8 cellular contexts compared by ENCODE assay signal in the genomic region with DNA sequence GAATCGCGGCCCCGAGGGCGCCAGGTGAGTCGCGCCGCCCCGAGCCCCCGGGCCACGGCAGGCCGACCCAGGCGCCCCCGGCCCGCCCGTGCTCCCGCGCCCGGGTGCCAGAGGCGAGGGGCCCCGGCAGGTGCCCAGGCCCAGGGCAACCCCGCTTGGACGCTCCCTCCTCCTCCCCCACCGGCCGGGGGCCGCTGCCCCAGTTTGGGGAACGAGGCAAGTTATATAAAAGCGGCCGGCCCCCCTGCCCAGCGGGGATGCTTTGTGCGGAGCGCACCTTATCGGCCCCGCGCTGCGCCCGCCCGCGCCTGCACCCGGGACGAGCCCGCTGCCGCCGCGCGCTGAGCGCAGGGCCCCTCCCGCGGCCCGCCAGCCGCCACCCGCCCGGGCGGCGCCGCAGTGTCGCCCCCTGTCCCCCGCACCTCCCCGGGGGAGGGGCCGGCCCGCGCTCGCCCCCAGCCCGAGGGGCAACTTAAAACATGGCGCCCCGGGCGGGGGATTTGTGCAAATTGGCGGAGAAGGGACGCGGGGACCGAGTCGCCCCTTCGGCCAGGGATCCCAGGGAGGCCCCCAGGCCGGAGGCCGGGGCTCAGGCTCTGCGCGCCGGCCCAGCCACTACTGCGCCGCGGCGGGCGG. TPM values are rescaled to one million over a fixed set of nuclear protein-coding genes. Genes with fewer than 3 reads are reported as not detected.
DNase-seq lines count a peak whose midpoint lies in the region; ATAC-seq, FAIRE-seq and TF ChIP-seq lines count a peak whose summit lies in the region.

No MANE protein-coding gene starts in this region.

- dilution Hi-C loops in endothelial cell of umbilical vein (cut with MboI; ENCODE audit: extremely low pct_ligation_motif_present, low sequenced_read_pairs): no loop called here

- TF ChIP-seq EP300 in A549 (IDR thresholded peaks at IDR 0.05): no peak

- H3K4me1 ChIP-seq in A549 (no peaks in the 10 kb centered on the region), endothelial cell of umbilical vein (ENCODE audit: control insufficient read depth, extremely low read depth, insufficient read depth, low read length) (peaks cover 23% of the 10 kb centered on the region), mucosa of rectum (ENCODE audit: control insufficient read depth in 2 of 2, insufficient read depth in 2 of 2, low read length in 2 of 2) (peaks cover 0 to 2% of the 10 kb centered on the region in 2 donors)

- peak overlapping the region; percentile 99 for H2AFZ ChIP-seq in endothelial cell of umbilical vein (ENCODE audit: low read depth, low read length)

- H3K36me3 ChIP-seq in endothelial cell of umbilical vein (ENCODE audit: control insufficient read depth in 2 of 2, extremely low read depth in 1 of 2, insufficient read depth in 2 of 2, low read length in 2 of 2) (no peaks in the 10 kb centered on the region), mucosa of rectum (ENCODE audit: control insufficient read depth in 2 of 2, insufficient read depth in 2 of 2, low read length in 2 of 2) (no peaks in the 10 kb centered on the region)

- no peaks in the 10 kb centered on the region for H3K9me1 ChIP-seq in endothelial cell of umbilical vein (replicated peaks; ENCODE audit: control insufficient read depth, extremely low read depth, insufficient read depth, low read length)

- intact Hi-C loops in endothelial cell of umbilical vein (cut with micrococcal nuclease): loop anchor here (2.0 to 10.0 kb wide), 4 partner anchors 28 to 468 kb away; no protein-coding TSS in a partner anchor

- TF ChIP-seq POLR2A in A549 (IDR thresholded peaks at IDR 0.05; ENCODE audit: low read length) (no peak), endothelial cell of umbilical vein (IDR thresholded peaks at IDR 0.05; ENCODE audit: low read depth, low read length) (no peak)

- H3K4me2 ChIP-seq in A549: peak overlapping the region; percentile 73
- peak overlapping the region; percentile 93 for H3K4me2 ChIP-seq in endothelial cell of umbilical vein (ENCODE audit: insufficient read depth, low read length)

- no peak for DNase-seq in A549 (ENCODE audit: low read depth in 1 of 2, low spot score in 1 of 2)
- DNase-seq in HL-60 (ENCODE audit: low read depth in 1 of 2, low spot score in 1 of 2): peak in 1 of 2 experiments; percentile 33
- peak; percentile 16 for DNase-seq in endothelial cell of umbilical vein (ENCODE audit: low read depth, low spot score)
- DNase-seq in GM19240 (ENCODE audit: insufficient read length, low spot score): no peak
- DNase-seq in GOT3 (lab: John Stamatoyannopoulos, UW): no peak

- CTCF ChIA-PET in A549 (lab: Yijun Ruan, JAX) (no interaction called here), endothelial cell of umbilical vein (lab: Charles Lee) (no interaction called here)

- H3K9ac ChIP-seq in endothelial cell of umbilical vein (replicated peaks; ENCODE audit: extremely low read depth, insufficient read depth, low read length) (peak overlapping the region; percentile 92), mucosa of rectum (ENCODE audit: low read depth in 1 of 2, low read length in 2 of 2) (peak overlapping the region in 1 of 2 donors; percentile 36)

- peaks cover 3% of the 10 kb centered on the region for H4K20me1 ChIP-seq in endothelial cell of umbilical vein (replicated peaks; ENCODE audit: control insufficient read depth, extremely low read depth, insufficient read depth, low read length)

- H3K4me3 ChIP-seq in A549 (peak overlapping the region; percentile 37), HL-60 (replicated peaks; ENCODE audit: insufficient read depth, low read length) (peak overlapping the region; percentile 78), endothelial cell of umbilical vein (replicated peaks in 1 of 3; ENCODE audit: insufficient read depth in 1 of 3, low read depth in 1 of 3, low read length in 3 of 3) (peak overlapping the region; percentile 85 to 93 (median 90)), mucosa of rectum (ENCODE audit: low read length in 2 of 2) (peak overlapping the region; percentile 62 to 66)

- H3K79me2 ChIP-seq in endothelial cell of umbilical vein (ENCODE audit: control insufficient read depth, insufficient read depth, low read length): peaks cover 54% of the 10 kb centered on the region

- POLR2A ChIA-PET in A549 (lab: Yijun Ruan, JAX) (no interaction called here), endothelial cell of umbilical vein (lab: Charles Lee) (no interaction called here)

- FAIRE-seq in A549 (lab: Jason Lieb, UNC): no peak
- no peak for FAIRE-seq in endothelial cell of umbilical vein (lab: Jason Lieb, UNC)

- H3K27ac ChIP-seq in A549 (no peak overlapping the region), HL-60 (replicated peaks) (peak overlapping the region; percentile 73), endothelial cell of umbilical vein (ENCODE audit: insufficient read depth, low read depth, low read length) (peak overlapping the region; percentile 81), mucosa of rectum (ENCODE audit: low read depth in 2 of 2, low read length in 2 of 2) (peak overlapping the region in 1 of 2 donors; percentile 43)

- H3K27me3 ChIP-seq in HL-60 (ENCODE audit: insufficient read depth, poor library complexity, severe bottlenecking) (no peaks in the 10 kb centered on the region), endothelial cell of umbilical vein (ENCODE audit: control insufficient read depth in 2 of 2, insufficient read depth in 2 of 2, low read length in 2 of 2) (no peaks in the 10 kb centered on the region), mucosa of rectum (ENCODE audit: control insufficient read depth in 2 of 2, insufficient read depth in 2 of 2, low read length in 2 of 2) (peaks cover 0 to 4% of the 10 kb centered on the region in 2 donors)

- no TSS peak for BruUV-seq in endothelial cell of umbilical vein (replicated peaks; lab: Mats Ljungman, UMichigan)

- TF ChIP-seq RAD21 in A549 (conservative IDR thresholded peaks at IDR 0.05 in 1 of 2, IDR thresholded peaks at IDR 0.05 in 1 of 2): no peak

- TF ChIP-seq CTCF in A549 (IDR thresholded peaks at IDR 0.05): no peak
- TF ChIP-seq CTCF in HL-60 (IDR thresholded peaks at IDR 0.05; ENCODE audit: insufficient read depth, low read length): no peak
- no peak for TF ChIP-seq CTCF in endothelial cell of umbilical vein (IDR thresholded peaks at IDR 0.05; ENCODE audit: extremely low read depth in 1 of 2, insufficient read depth in 1 of 2, low read depth in 1 of 2, low read length in 2 of 2)

- ATAC-seq in A549 (no peak; a peak in 1 of 6 replicates), GM19023 (IDR thresholded peaks at IDR 0.05; ENCODE audit: unreplicated experiment) (no peak), HG03342 (IDR thresholded peaks at IDR 0.05; ENCODE audit: unreplicated experiment) (no peak)

- no CpG with 5 or more reads among the region's 82 CpGs for WGBS in A549 (ENCODE audit: missing lambda C conversion rate)

- H3K9me3 ChIP-seq in A549 (no peaks in the 10 kb centered on the region), endothelial cell of umbilical vein (replicated peaks; ENCODE audit: control insufficient read depth, insufficient read depth, low read length) (no peaks in the 10 kb centered on the region), mucosa of rectum (ENCODE audit: control insufficient read depth in 2 of 2, low read length in 2 of 2) (no peaks in the 10 kb centered on the region)

TF ChIP-seq in A549, 52 proteins besides CTCF, POLR2A, EP300 and RAD21:
- TF ChIP-seq TP53 (CRISPR knock-in tag; IDR thresholded peaks at IDR 0.05) (no peak), BHLHE40 (IDR thresholded peaks at IDR 0.05; ENCODE audit: low read depth, low read length) (no peak)

TF ChIP-seq in endothelial cell of umbilical vein, 7 proteins besides CTCF, POLR2A, EP300 and RAD21:
- TF ChIP-seq JUN (IDR thresholded peaks at IDR 0.05; ENCODE audit: borderline replicate concordance, insufficient read depth, insufficient read length, low read depth) (no peak), GATA2 (IDR thresholded peaks at IDR 0.05; ENCODE audit: insufficient read depth, insufficient read length, low read depth, low read length) (no peak), FOS (IDR thresholded peaks at IDR 0.05; ENCODE audit: borderline replicate concordance, insufficient read depth, low read length) (no peak), MYC (IDR thresholded peaks at IDR 0.05; ENCODE audit: low read depth, low read length) (no peak), EZH2 (IDR thresholded peaks at IDR 0.05; ENCODE audit: borderline replicate concordance, low read depth, low read length, severe bottlenecking) (no peak), POLR2AphosphoS5 (IDR thresholded peaks at IDR 0.05; ENCODE audit: insufficient read depth, low read depth, low read length) (no peak)
- TF ChIP-seq, protein P1, sequence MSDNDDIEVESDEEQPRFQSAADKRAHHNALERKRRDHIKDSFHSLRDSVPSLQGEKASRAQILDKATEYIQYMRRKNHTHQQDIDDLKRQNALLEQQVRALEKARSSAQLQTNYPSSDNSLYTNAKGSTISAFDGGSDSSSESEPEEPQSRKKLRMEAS (IDR thresholded peaks at IDR 0.05; ENCODE audit: insufficient read depth, insufficient read length): no peak

RNA-seq across cellular contexts. Expression of a gene that starts 0.6 kb away (rescaled TPM):
- 0.90 and 1.00 TPM in 2 replicates for polyA plus RNA-seq in A549 (2011; rRNA removed)
- polyA plus RNA-seq in A549 (2012; cell fraction: cytosol; rRNA removed): 0.83 and 1.5 TPM in 2 replicates
- 0.47 and 0.78 TPM in 2 replicates for polyA plus RNA-seq in A549 (2012; cell fraction: nucleus; rRNA removed)
- 0.37 to 0.46 TPM (median 0.37 TPM) in 3 replicates for polyA plus RNA-seq in A549 (2017; fragmentation: RNase III; extraction: RNeasy Plus Mini Kit Qiagen cat#74134 plus additional on column Dnase treatment)
- polyA minus RNA-seq in A549 (2011; rRNA and poly(A)+ RNA removed): 2.4 TPM in 2 replicates
- 114 and 154 TPM in 2 replicates for total RNA-seq in endothelial cell of umbilical vein
- 29.5 and 38.9 TPM in 2 replicates for polyA plus RNA-seq in endothelial cell of umbilical vein
- 54.0 and 54.4 TPM in 2 replicates for polyA plus RNA-seq in endothelial cell of umbilical vein (2011; cell fraction: cytosol; rRNA removed)
- polyA plus RNA-seq in endothelial cell of umbilical vein (2011; cell fraction: nucleus; rRNA removed): 97.6 and 143 TPM in 2 replicates
- 131 and 136 TPM in 2 replicates for polyA plus RNA-seq in endothelial cell of umbilical vein (2012)
- polyA minus RNA-seq in endothelial cell of umbilical vein: 98.9 and 114 TPM in 2 replicates
- polyA minus RNA-seq in endothelial cell of umbilical vein (2011; cell fraction: cytosol; rRNA and poly(A)+ RNA removed): not detected
- polyA minus RNA-seq in endothelial cell of umbilical vein (2011; cell fraction: nucleus; rRNA and poly(A)+ RNA removed): 141 and 155 TPM in 2 replicates

Comparison
In these comparisons a context has a peak if more than half of its experiments do, and no peak if none do; other contexts are left out.
1. H3K27ac ChIP-seq: peak in HL-60 (single experiment) and endothelial cell of umbilical vein (single experiment); none in A549 (0 of 2).
2. H3K4me3 ChIP-seq: peak in every context shown above with its lines; median percentile 90 in endothelial cell of umbilical vein; 78 in HL-60; 64 in mucosa of rectum; 37 in A549.
3. RNA of a gene that starts 0.6 kb away (polyA plus RNA-seq): 29.5 to 143 TPM in endothelial cell of umbilical vein; 0.37 to 1.5 TPM in A549; every median in the first group is over 10 times any median in the second.